Comparison of ENCODE assay signal across 12 cellular contexts in the genomic region with DNA sequence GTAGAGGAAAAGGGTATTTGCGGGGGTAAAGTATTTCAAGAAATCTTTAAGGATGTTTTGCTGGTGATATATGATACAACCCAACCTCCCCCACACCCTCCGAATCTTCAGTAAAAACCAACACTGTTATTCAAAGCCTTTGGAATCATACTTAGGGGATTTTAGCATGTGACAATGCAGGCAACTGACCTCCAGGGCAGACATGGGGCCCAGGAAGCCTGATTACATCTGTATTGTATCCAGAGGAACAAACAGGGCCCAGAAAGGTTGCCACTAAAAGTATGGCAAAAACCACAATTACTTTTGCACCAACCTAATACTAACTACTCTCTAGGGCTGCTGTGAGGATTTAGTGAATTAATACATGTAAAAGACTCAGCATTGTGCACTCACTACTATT. TPM values are rescaled to one million over a fixed set of nuclear protein-coding genes. Genes with fewer than 3 reads are reported as not detected.
DNase-seq lines count a peak whose midpoint lies in the region; ATAC-seq, FAIRE-seq and TF ChIP-seq lines count a peak whose summit lies in the region.
"Had no signal": no experiment of that assay in that cellular context is flagged by ENCODE, and none has a peak within 500 bp of the region (broad histone marks: within the 10 kb centered on the region; RNA-seq: fewer than 3 reads in every experiment).

No MANE protein-coding gene starts in this region.

- FAIRE-seq in H54 (lab: Jason Lieb, UNC), result peak; percentile 90
- no peak for FAIRE-seq in pancreas (lab: Jason Lieb, UNC)

- H3K9me3 ChIP-seq in SJCRH30 (replicated peaks), result no peaks in the 10 kb centered on the region
- no peaks in the 10 kb centered on the region for H3K9me3 ChIP-seq in gastrocnemius medialis
- H3K9me3 ChIP-seq in pancreas, result no peaks in the 10 kb centered on the region

- H3K4me3 ChIP-seq in SJCRH30 (no peak overlapping the region), foreskin fibroblast (ENCODE audit: low read depth in 1 of 2, low read length in 2 of 2) (no peak overlapping the region), gastrocnemius medialis (no peak overlapping the region), pancreas (no peak overlapping the region)

- no peaks in the 10 kb centered on the region for H3K36me3 ChIP-seq in SJCRH30
- H3K36me3 ChIP-seq in gastrocnemius medialis, result no peaks in the 10 kb centered on the region
- H3K36me3 ChIP-seq in pancreas, result no peaks in the 10 kb centered on the region

- H3K27ac ChIP-seq in SJCRH30 (peak overlapping the region; percentile 32), gastrocnemius medialis (peak overlapping the region; percentile 8 to 54 (median 48)), pancreas (no peak overlapping the region)

- H3K27me3 ChIP-seq in SJCRH30, result no peaks in the 10 kb centered on the region
- H3K27me3 ChIP-seq in gastrocnemius medialis, result no peaks in the 10 kb centered on the region
- no peaks in the 10 kb centered on the region for H3K27me3 ChIP-seq in pancreas

- no peak for TF ChIP-seq POLR2A in H54 (IDR thresholded peaks at IDR 0.05; ENCODE audit: low read depth, low read length)
- no peak for TF ChIP-seq POLR2A in gastrocnemius medialis (IDR thresholded peaks at IDR 0.05)

- WGBS in pancreas, 2 donors, result 85 to 96% methylated on average over 2 of the region's 2 CpGs

- in situ Hi-C loops in gastrocnemius medialis (cut with MboI; ENCODE audit: low sequenced_read_pairs in 4 of 4), result no loop called here

- intact Hi-C loops in gastrocnemius medialis (cut with DNase I; ENCODE audit: low total_unique reads) (no loop called here), pancreas (cut with DNase I) (no loop called here)

- H3K4me1 ChIP-seq in SJCRH30 (peaks cover 21% of the 10 kb centered on the region), gastrocnemius medialis (peaks cover 0 to 7% of the 10 kb centered on the region in 2 donors), pancreas (no peaks in the 10 kb centered on the region)

- TF ChIP-seq CTCF in foreskin fibroblast (IDR thresholded peaks at IDR 0.05; ENCODE audit: low read depth, low read length), result no peak
- TF ChIP-seq CTCF in gastrocnemius medialis (IDR thresholded peaks at IDR 0.05 in 4 of 5, conservative IDR thresholded peaks at IDR 0.05 in 1 of 5), result no peak
- TF ChIP-seq CTCF in pancreas (IDR thresholded peaks at IDR 0.05), result no peak

- DNase-seq in H54 (ENCODE audit: insufficient read length, low spot score) (peak; percentile 9), SJCRH30 (peak; percentile 20 to 54), foreskin fibroblast (peak; percentile 57 to 76), gastrocnemius medialis (no peak), pancreas (no peak), pons (ENCODE audit: low spot score) (no peak)
- DNase-seq: activated naive CD4-positive, alpha-beta T cell treated with anti-CD3 and anti-CD28 coated beads, Interleukin-2, amount 10 ng/mL, durations not matched to agents 7 days and 5 days; CD4-positive, CD25-positive, alpha-beta regulatory T cell; cerebellar nuclear complex; islet precursor cell had no signal

- ATAC-seq in gastrocnemius medialis (no peak), pancreas (no peak), HG03571 (IDR thresholded peaks at IDR 0.05; ENCODE audit: unreplicated experiment) (no peak), HG03280 (IDR thresholded peaks at IDR 0.05; ENCODE audit: unreplicated experiment) (no peak)

RNA-seq across cellular contexts. Expression of a gene that starts 43.9 kb away (rescaled TPM):
- 380 and 387 TPM in 2 replicates for total RNA-seq in SJCRH30 (2014; rRNA removed; shearing (Covaris generic))
- total RNA-seq in gastrocnemius medialis, result 10 to 100 TPM; 11.9 to 21.8 (median 16.1) TPM
- total RNA-seq in pancreas, result 100 to 1,000 TPM in 2 of 6 donors, 10 to 100 TPM in 4; 31.7 to 143 (median 53.6) TPM
- polyA plus RNA-seq in pancreas, result 10 to 100 TPM; 33.6 to 49.4 TPM

Comparison
In these comparisons a context has a peak if more than half of its experiments do, and no peak if none do; other contexts are left out.
1. DNase-seq: peak in H54 (single experiment), SJCRH30 (2 of 2) and foreskin fibroblast (2 of 2); none in gastrocnemius medialis (0 of 2), pancreas (0 of 6) and pons (single experiment).
2. H3K27ac ChIP-seq: peak in SJCRH30 (single experiment) and gastrocnemius medialis (4 of 4); none in pancreas (0 of 4).